2 cellular contexts compared by ENCODE assay signal in the genomic region with DNA sequence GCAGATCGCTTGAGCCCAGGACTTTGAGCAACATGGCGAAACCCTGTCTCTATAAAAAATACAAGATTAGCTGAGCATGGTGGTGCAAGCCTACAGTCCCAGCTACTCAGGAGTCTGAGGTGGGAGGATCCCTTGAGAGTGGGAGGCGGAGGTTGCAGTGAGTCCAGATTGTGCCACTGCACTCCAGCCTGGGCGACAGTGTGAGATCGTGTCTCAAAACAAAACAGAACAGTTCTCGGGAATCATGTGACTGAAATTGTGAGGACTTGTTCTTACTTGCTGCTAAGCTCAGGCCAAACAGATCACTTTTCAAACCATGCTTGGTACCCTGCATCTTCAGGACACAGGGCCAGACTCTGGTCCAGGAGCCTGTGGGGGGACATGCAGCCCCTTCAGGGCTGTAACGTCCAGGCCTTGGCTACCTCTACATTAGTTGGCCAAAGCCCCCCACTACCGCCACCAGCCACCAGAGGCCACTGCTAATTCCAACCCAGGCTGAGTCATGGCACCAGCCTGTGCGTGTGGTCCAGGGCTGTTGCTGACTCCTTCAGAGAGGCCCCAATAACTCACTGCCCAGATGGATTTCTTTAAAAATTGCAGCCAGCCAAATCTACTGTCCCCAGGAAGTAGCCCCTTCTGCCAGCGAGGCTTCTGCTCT.
TF ChIP-seq lines count a peak whose summit lies in the region.

No MANE protein-coding gene starts in this region.

TF ChIP-seq in HEK293T, 16 proteins besides CTCF, POLR2A, EP300 and RAD21:
- TF ChIP-seq ELF4 (IDR thresholded peaks at IDR 0.05) (no peak), FOXK2 (IDR thresholded peaks at IDR 0.05) (no peak), SP1 (IDR thresholded peaks at IDR 0.05) (no peak), FOXA1 (IDR thresholded peaks at IDR 0.05) (no peak), ZNF384 (IDR thresholded peaks at IDR 0.05) (no peak), ARNT (IDR thresholded peaks at IDR 0.05) (no peak)
- TF ChIP-seq, protein P1, sequence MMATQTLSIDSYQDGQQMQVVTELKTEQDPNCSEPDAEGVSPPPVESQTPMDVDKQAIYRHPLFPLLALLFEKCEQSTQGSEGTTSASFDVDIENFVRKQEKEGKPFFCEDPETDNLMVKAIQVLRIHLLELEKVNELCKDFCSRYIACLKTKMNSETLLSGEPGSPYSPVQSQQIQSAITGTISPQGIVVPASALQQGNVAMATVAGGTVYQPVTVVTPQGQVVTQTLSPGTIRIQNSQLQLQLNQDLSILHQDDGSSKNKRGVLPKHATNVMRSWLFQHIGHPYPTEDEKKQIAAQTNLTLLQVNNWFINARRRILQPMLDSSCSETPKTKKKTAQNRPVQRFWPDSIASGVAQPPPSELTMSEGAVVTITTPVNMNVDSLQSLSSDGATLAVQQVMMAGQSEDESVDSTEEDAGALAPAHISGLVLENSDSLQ (IDR thresholded peaks at IDR 0.05): no peak

TF ChIP-seq in HepG2, 621 proteins besides CTCF, POLR2A, EP300 and RAD21:
- TF ChIP-seq ZNF546 (CRISPR knock-in tag; conservative IDR thresholded peaks at IDR 0.05) (no peak), FOSL2 (CRISPR knock-in tag; IDR thresholded peaks at IDR 0.05) (peak; percentile 78), XRCC5 (optimal IDR thresholded peaks at IDR 0.05; ENCODE audit: low read length) (peak; percentile 42), STAG1 (CRISPR knock-in tag; IDR thresholded peaks at IDR 0.05) (peak; percentile 34), TEAD2 (CRISPR knock-in tag; IDR thresholded peaks at IDR 0.05) (no peak), HOXA9 (CRISPR knock-in tag; IDR thresholded peaks at IDR 0.05; ENCODE audit: borderline replicate concordance) (no peak)
